ENCODE assay signal across 14 cellular contexts in the genomic region with DNA sequence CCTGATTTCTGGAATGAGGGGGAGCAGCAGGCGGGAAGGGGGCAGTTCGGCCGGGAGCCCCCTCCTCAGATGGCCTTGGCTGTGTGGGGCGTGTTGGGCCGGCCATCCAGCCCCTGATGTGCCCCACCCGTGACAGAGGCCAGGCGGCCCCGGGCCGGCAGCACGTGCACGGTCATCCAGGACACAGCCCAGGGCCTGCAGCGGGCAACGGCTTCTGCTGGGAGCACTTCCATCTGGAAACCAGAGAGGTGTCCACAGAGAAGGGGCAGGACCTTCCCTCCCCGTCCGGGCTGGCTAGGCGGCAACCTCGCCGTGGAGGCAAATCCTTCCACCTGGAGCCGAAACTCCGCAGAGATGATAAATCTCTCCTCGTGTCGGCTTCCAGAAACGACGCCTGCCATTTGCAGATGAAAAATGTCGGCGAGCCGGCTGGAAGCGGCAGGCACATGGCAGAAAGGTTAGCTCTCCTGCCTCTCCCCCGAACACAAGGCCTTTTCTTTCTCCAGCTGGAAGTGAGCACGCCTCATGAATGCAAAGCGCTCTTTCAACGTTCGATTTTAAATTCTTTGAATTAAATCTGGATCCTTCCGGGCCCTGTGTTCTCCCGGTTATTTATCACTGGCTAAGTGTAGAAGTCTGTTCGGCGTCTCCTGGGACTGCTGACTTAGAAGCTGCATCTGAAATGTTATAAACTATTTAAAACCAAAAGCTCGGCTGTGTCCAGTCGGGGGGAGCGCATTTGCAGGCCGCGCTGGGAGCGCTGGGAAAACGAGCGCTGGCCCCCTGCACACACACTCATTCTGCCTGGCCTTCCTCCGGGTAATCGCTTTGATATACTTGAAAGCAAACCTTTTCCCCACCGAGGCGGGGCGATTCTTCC. TPM values are rescaled to one million over a fixed set of nuclear protein-coding genes. Genes with fewer than 3 reads are reported as not detected.
DNase-seq lines count a peak whose midpoint lies in the region; TF ChIP-seq lines count a peak whose summit lies in the region.
"Had no signal": no experiment of that assay in that cellular context is flagged by ENCODE, and none has a peak within 500 bp of the region (broad histone marks: within the 10 kb centered on the region; RNA-seq: fewer than 3 reads in every experiment).

No MANE protein-coding gene starts in this region.

- 16 to 30% methylated on average over 39 to 50 of the region's 50 CpGs for WGBS in testis, 2 donors

- no peak overlapping the region for H3K27ac Mint-ChIP-seq in activated naive CD4-positive, alpha-beta T cell treated with anti-CD3 and anti-CD28 coated beads, Interleukin-2, amount 10 ng/mL, durations not matched to agents 7 days and 5 days
- H3K27ac Mint-ChIP-seq: memory B cell had no signal

- no peak overlapping the region for H3K4me3 Mint-ChIP-seq in activated naive CD4-positive, alpha-beta T cell treated with anti-CD3 and anti-CD28 coated beads, Interleukin-2, amount 10 ng/mL, durations not matched to agents 7 days and 5 days
- H3K4me3 Mint-ChIP-seq: memory B cell had no signal

- intact Hi-C loops in testis (cut with DNase I; ENCODE audit: low total_unique reads) = loop anchor here (5.0 kb wide), 1 partner anchor 410 kb away; no protein-coding TSS in a partner anchor

- H3K27me3 Mint-ChIP-seq in activated naive CD4-positive, alpha-beta T cell treated with anti-CD3 and anti-CD28 coated beads, Interleukin-2, amount 10 ng/mL, durations not matched to agents 7 days and 5 days = peaks cover 23% of the 10 kb centered on the region

- H3K9me3 ChIP-seq in testis = no peaks in the 10 kb centered on the region

- H3K36me3 Mint-ChIP-seq in activated naive CD4-positive, alpha-beta T cell treated with anti-CD3 and anti-CD28 coated beads, Interleukin-2, amount 10 ng/mL, durations not matched to agents 7 days and 5 days = no peaks in the 10 kb centered on the region

- TF ChIP-seq POLR2A in testis (IDR thresholded peaks at IDR 0.05) = no peak

- no peak overlapping the region for H3K27ac ChIP-seq in testis
- H3K27ac ChIP-seq: SJCRH30 had no signal

- H3K4me3 ChIP-seq in testis = peak overlapping the region in 1 of 2 donors; percentile 30
- H3K4me3 ChIP-seq: SJCRH30 had no signal

- H3K27me3 ChIP-seq in testis = no peaks in the 10 kb centered on the region

- no peak for TF ChIP-seq CTCF in testis (IDR thresholded peaks at IDR 0.05)

- H3K9me3 Mint-ChIP-seq in activated naive CD4-positive, alpha-beta T cell treated with anti-CD3 and anti-CD28 coated beads, Interleukin-2, amount 10 ng/mL, durations not matched to agents 7 days and 5 days = peaks cover 19% of the 10 kb centered on the region

- CTCF ChIA-PET in activated naive CD4-positive, alpha-beta T cell treated with anti-CD3 and anti-CD28 coated beads, Interleukin-2, amount 10 ng/mL, durations not matched to agents 7 days and 5 days (lab: Charles Lee) = interaction anchor here (1.1 to 1.6 kb wide), 2 partner anchors 308 to 412 kb away, joined by 4 to 10 read pairs; no protein-coding TSS in a partner anchor

- H3K4me1 Mint-ChIP-seq in activated naive CD4-positive, alpha-beta T cell treated with anti-CD3 and anti-CD28 coated beads, Interleukin-2, amount 10 ng/mL, durations not matched to agents 7 days and 5 days = peaks cover 2% of the 10 kb centered on the region

- no peaks in the 10 kb centered on the region for H3K36me3 ChIP-seq in testis (ENCODE audit: low read depth, missing control alignments)
- H3K36me3 ChIP-seq: SJCRH30 had no signal

- DNase-seq in activated naive CD4-positive, alpha-beta T cell treated with anti-CD3 and anti-CD28 coated beads, Interleukin-2, amount 10 ng/mL, durations not matched to agents 7 days and 5 days = peak; percentile 17
- DNase-seq in activated naive CD4-positive, alpha-beta T cell treated with Interleukin-2 at 50 U/mL for 16 hours = no peak
- DNase-seq in fibroblast of peridontal ligament (ENCODE audit: extremely low read depth) = peak; percentile 3
- DNase-seq in middle frontal gyrus (ENCODE audit: extremely low spot score, low spot score) = peak; percentile 6
- DNase-seq in testis = peak; percentile 56
- no peak for DNase-seq in NCI-H2227 (lab: John Stamatoyannopoulos, UW; ENCODE audit: unreplicated experiment)
- DNase-seq in NK-92 treated with Interleukin-12 subunit alpha and Interleukin-12 subunit beta, amount 100 ng/mL, for 24 hours (lab: John Stamatoyannopoulos, UW) = no peak
- no peak for DNase-seq in HT-29 (ENCODE audit: low spot score)
- DNase-seq: Kasumi-1, NCI-H1417 treated with DMSO at 0.1 percent for 48 hours had no signal

- H3K4me1 ChIP-seq in testis = peaks cover 9% of the 10 kb centered on the region
- H3K4me1 ChIP-seq: SJCRH30 had no signal

RNA-seq across cellular contexts. Expression of a gene that starts 9.4 kb away (rescaled TPM):
- total RNA-seq in testis = 100 to 1,000 TPM in 1 of 2 donors, 10 to 100 TPM in 1; 64.2 to 143 TPM
- 183 TPM for polyA plus RNA-seq in testis (ENCODE audit: insufficient read depth, low read depth, low replicate concordance)
- not detected in 2 replicates for total RNA-seq in HT-29 (2014; rRNA removed; shearing (Covaris generic))
- total RNA-seq: aorta, G401, SJCRH30 had no signal
- polyA plus RNA-seq: aorta had no signal

RNA-seq across cellular contexts. Expression of a gene that starts 57.1 kb away (rescaled TPM):
- total RNA-seq in testis = 1 to 10 TPM; 4.7 to 5.6 TPM
- polyA plus RNA-seq in testis (ENCODE audit: insufficient read depth, low read depth, low replicate concordance) = 2.1 TPM
- 0.10 TPM in 1 of 2 replicates, not detected in the other for total RNA-seq in HT-29 (2014; rRNA removed; shearing (Covaris generic))

Comparison
In these comparisons a context has a peak if more than half of its experiments do, and no peak if none do; other contexts are left out.
1. DNase-seq: peak in activated naive CD4-positive, alpha-beta T cell treated with anti-CD3 and anti-CD28 coated beads, Interleukin-2, amount 10 ng/mL, durations not matched to agents 7 days and 5 days (single experiment), fibroblast of peridontal ligament (single experiment), middle frontal gyrus (single experiment) and testis (single experiment); none in activated naive CD4-positive, alpha-beta T cell treated with Interleukin-2 at 50 U/mL for 16 hours (single experiment), NCI-H2227 (single experiment), NK-92 treated with Interleukin-12 subunit alpha and Interleukin-12 subunit beta, amount 100 ng/mL, for 24 hours (single experiment) and HT-29 (single experiment).
2. RNA of a gene that starts 9.4 kb away (total RNA-seq): 64.2 to 143 TPM in testis; not detected in HT-29; every median in the first group is over 10 times any median in the second.